Comparison of ENCODE assay signal across 8 cellular contexts in genomic region chr13:110715395-110716234, GRCh38. TPM values are rescaled to one million over a fixed set of nuclear protein-coding genes. Genes with fewer than 3 reads are reported as not detected.
DNase-seq lines count a peak whose midpoint lies in the region; ATAC-seq and TF ChIP-seq lines count a peak whose summit lies in the region.

No MANE protein-coding gene starts in this region.

- ATAC-seq in GM19328 (IDR thresholded peaks at IDR 0.05; ENCODE audit: unreplicated experiment) (peak; percentile 53), HG03469 (IDR thresholded peaks at IDR 0.05; ENCODE audit: unreplicated experiment) (peak; percentile 42)

- H3K4me2 ChIP-seq in BLaER1 treated with 17β-estradiol and CSF1 and Interleukin-3, amounts not matched to agents 10 nM and 100 nM, result peak overlapping the region; percentile 77 to 96 (median 90)

- peak overlapping the region; percentile 96 for H3K4me3 Mint-ChIP-seq in activated CD4-positive, alpha-beta T cell treated with anti-CD3 and anti-CD28 coated beads, Interleukin-2, amount 10 ng/mL, durations not matched to agents 24 days and 14 days

- peaks cover 16% of the 10 kb centered on the region for H3K36me3 Mint-ChIP-seq in activated CD4-positive, alpha-beta T cell treated with anti-CD3 and anti-CD28 coated beads, Interleukin-2, amount 10 ng/mL, durations not matched to agents 24 days and 14 days (ENCODE audit: low read depth)

- peaks cover 0 to 7% (median 0%) of the 10 kb centered on the region in 11 experiments; a peak in 3 of 22 replicates for H3K9me3 ChIP-seq in BLaER1 treated with 17β-estradiol and CSF1 and Interleukin-3, amounts not matched to agents 10 nM and 100 nM (replicated peaks in 1 of 11)
- H3K9me3 ChIP-seq in colonic mucosa, result no peaks in the 10 kb centered on the region

- H3K27ac ChIP-seq in BLaER1 treated with 17β-estradiol and CSF1 and Interleukin-3, amounts not matched to agents 10 nM and 100 nM, result peak overlapping the region; percentile 34 to 99 (median 96)
- H3K27ac ChIP-seq in colonic mucosa (peak overlapping the region; percentile 100), layer of hippocampus (ENCODE audit: low read depth, low read length) (peak overlapping the region; percentile 99)

- H3K27ac Mint-ChIP-seq in activated CD4-positive, alpha-beta T cell treated with anti-CD3 and anti-CD28 coated beads, Interleukin-2, amount 10 ng/mL, durations not matched to agents 24 days and 14 days, result peak overlapping the region; percentile 95

- H3K27me3 Mint-ChIP-seq in activated CD4-positive, alpha-beta T cell treated with anti-CD3 and anti-CD28 coated beads, Interleukin-2, amount 10 ng/mL, durations not matched to agents 24 days and 14 days, result peaks cover 2% of the 10 kb centered on the region

- H3K4me1 Mint-ChIP-seq in activated CD4-positive, alpha-beta T cell treated with anti-CD3 and anti-CD28 coated beads, Interleukin-2, amount 10 ng/mL, durations not matched to agents 24 days and 14 days, result peaks cover 29% of the 10 kb centered on the region

- H3K9ac ChIP-seq in BLaER1 treated with 17β-estradiol and CSF1 and Interleukin-3, amounts not matched to agents 10 nM and 100 nM, result peak overlapping the region; percentile 90 to 99 (median 96)
- peak overlapping the region; percentile 92 to 98 for H3K9ac ChIP-seq in colonic mucosa (ENCODE audit: low read depth in 2 of 2, low read length in 2 of 2)

- intact Hi-C loops in activated CD4-positive, alpha-beta T cell treated with anti-CD3 and anti-CD28 coated beads, Interleukin-2, amount 10 ng/mL, durations not matched to agents 24 days and 14 days (cut with micrococcal nuclease), result loop anchor here (1.0 to 10.0 kb wide), 6 partner anchors 9 to 439 kb away; partner anchors contain the start of genes CARS2, NAXD and RAB20
- intact Hi-C loops in colonic mucosa (cut with DNase I), result loop anchor here (5.0 kb wide), 1 partner anchor 437 kb away; no protein-coding TSS in a partner anchor

- TF ChIP-seq CTCF in colonic mucosa (IDR thresholded peaks at IDR 0.05), result no peak

- H3K9me3 Mint-ChIP-seq in activated CD4-positive, alpha-beta T cell treated with anti-CD3 and anti-CD28 coated beads, Interleukin-2, amount 10 ng/mL, durations not matched to agents 24 days and 14 days, result no peaks in the 10 kb centered on the region

- H3K4me3 ChIP-seq in BLaER1 treated with 17β-estradiol and CSF1 and Interleukin-3, amounts not matched to agents 10 nM and 100 nM, result peak overlapping the region; percentile 91 to 100 (median 98)
- peak overlapping the region; percentile 92 for H3K4me3 ChIP-seq in colonic mucosa

- DNase-seq in NCI-H524 treated with DMSO at 0.1 percent for 48 hours (lab: John Stamatoyannopoulos, UW) (peak; percentile 94), colonic mucosa (peak; percentile 99)
- peak; percentile 98 for DNase-seq in activated CD4-positive, alpha-beta T cell treated with anti-CD3 and anti-CD28 coated beads, Interleukin-2, amount 10 ng/mL, durations not matched to agents 24 days and 14 days
- peak; percentile 84 to 94 (median 90) for DNase-seq in stimulated activated CD4-positive, alpha-beta T cell treated with anti-CD3 and anti-CD28 coated beads, Interleukin-1b, Interleukin-23, amount 100 ng/mL, for 24 hours (ENCODE audit: low read depth in 4 of 4, low spot score in 1 of 4)

- peaks cover 18 to 21% (median 19%) of the 10 kb centered on the region in 11 experiments for H3K36me3 ChIP-seq in BLaER1 treated with 17β-estradiol and CSF1 and Interleukin-3, amounts not matched to agents 10 nM and 100 nM
- no peaks in the 10 kb centered on the region for H3K36me3 ChIP-seq in colonic mucosa

- H4K20me1 ChIP-seq in BLaER1 treated with 17β-estradiol and CSF1 and Interleukin-3, amounts not matched to agents 10 nM and 100 nM, result peaks cover 35 to 59% (median 49%) of the 10 kb centered on the region in 11 experiments; a peak in 21 of 22 replicates

- H3K27me3 ChIP-seq in BLaER1 treated with 17β-estradiol and CSF1 and Interleukin-3, amounts not matched to agents 10 nM and 100 nM, result no peaks in the 10 kb centered on the region
- H3K27me3 ChIP-seq in colonic mucosa, result no peaks in the 10 kb centered on the region
- no peaks in the 10 kb centered on the region for H3K27me3 ChIP-seq in layer of hippocampus (ENCODE audit: control insufficient read depth, insufficient read depth, low read length)

- peaks cover 20 to 32% (median 29%) of the 10 kb centered on the region in 10 experiments for H3K4me1 ChIP-seq in BLaER1 treated with 17β-estradiol and CSF1 and Interleukin-3, amounts not matched to agents 10 nM and 100 nM
- peaks cover 3% of the 10 kb centered on the region for H3K4me1 ChIP-seq in colonic mucosa

RNA-seq across cellular contexts. Expression of gene ING1, which starts 2.1 kb away (rescaled TPM):
- total RNA-seq in activated CD4-positive, alpha-beta T cell treated with anti-CD3 and anti-CD28 coated beads, Interleukin-2, amount 10 ng/mL, durations not matched to agents 24 days and 14 days, result 16.7 and 18.4 TPM in 2 replicates
- 10 to 100 TPM; 17.4 to 17.9 TPM for total RNA-seq in colonic mucosa

RNA-seq across cellular contexts. Expression of gene CARS2, which starts 9.7 kb away (rescaled TPM):
- total RNA-seq in activated CD4-positive, alpha-beta T cell treated with anti-CD3 and anti-CD28 coated beads, Interleukin-2, amount 10 ng/mL, durations not matched to agents 24 days and 14 days, result 97.8 and 101 TPM in 2 replicates
- total RNA-seq in colonic mucosa, result 10 to 100 TPM; 43.0 to 82.6 TPM

Comparison
In these comparisons a context has a peak if more than half of its experiments do, and no peak if none do; other contexts are left out.
1. Peak in every context shown above with its lines: DNase-seq, ATAC-seq, H3K4me3 ChIP-seq and H3K27ac ChIP-seq.